In the genomic region with DNA sequence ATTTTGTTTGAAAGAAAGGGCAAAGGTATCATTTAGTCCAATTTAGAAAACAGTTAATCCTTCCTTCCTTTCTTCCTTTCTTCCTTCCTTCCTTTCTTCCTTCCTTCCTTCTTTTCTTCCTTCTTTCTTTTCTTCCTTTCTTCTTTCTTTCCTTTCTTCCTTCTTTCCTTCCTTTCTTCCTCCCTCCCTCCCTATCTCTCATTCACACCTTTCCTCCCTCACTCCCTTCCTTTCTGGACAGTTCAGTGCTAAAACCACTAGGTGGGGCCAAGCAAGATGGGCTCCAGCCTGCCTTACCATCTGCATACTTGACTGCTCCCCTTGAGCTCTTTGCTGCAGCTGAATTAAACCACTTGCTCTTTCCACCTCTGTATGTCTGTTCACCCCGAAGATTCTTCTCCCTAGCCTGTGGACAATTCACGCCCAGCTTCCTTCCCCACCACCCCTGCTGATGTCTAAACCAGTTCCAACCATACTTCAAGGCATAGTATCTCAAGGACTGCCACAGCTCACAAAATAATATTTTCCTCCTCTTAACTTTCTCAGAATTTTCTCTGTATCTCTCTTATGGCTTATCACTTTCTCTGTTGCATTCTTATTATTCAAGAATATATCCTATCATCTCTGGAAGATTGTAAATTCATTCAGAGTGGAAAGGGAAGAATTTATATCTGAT, we compare ENCODE assay signal across 8 cellular contexts.
DNase-seq lines count a peak whose midpoint lies in the region; ATAC-seq and TF ChIP-seq lines count a peak whose summit lies in the region.

No MANE protein-coding gene starts in this region.

- no peak overlapping the region for H3K4me2 ChIP-seq in mesendoderm (ENCODE audit: low read length)

- no peak for TF ChIP-seq CTCF in uterus (IDR thresholded peaks at IDR 0.05)

- no peaks in the 10 kb centered on the region for H3K9me3 ChIP-seq in uterus

- no peak overlapping the region for H3K18ac ChIP-seq in mesendoderm (ENCODE audit: low read length)

- POLR2A ChIA-PET in activated CD4-positive, alpha-beta memory T cell treated with anti-CD3 and anti-CD28 coated beads, Interleukin-2, amount 10 ng/mL, durations not matched to agents 7 days and 5 days (lab: Charles Lee): no interaction called here

- H2BK5ac ChIP-seq in mesendoderm (ENCODE audit: low read length): no peak overlapping the region

- no peak overlapping the region for H3K56ac ChIP-seq in mesendoderm (ENCODE audit: low read length)

- no peak overlapping the region for H3K27ac Mint-ChIP-seq in activated CD4-positive, alpha-beta memory T cell treated with anti-CD3 and anti-CD28 coated beads, Interleukin-2, amount 10 ng/mL, durations not matched to agents 7 days and 5 days

- no peak overlapping the region for H3K4me3 Mint-ChIP-seq in activated CD4-positive, alpha-beta memory T cell treated with anti-CD3 and anti-CD28 coated beads, Interleukin-2, amount 10 ng/mL, durations not matched to agents 7 days and 5 days

- H3K4me3 ChIP-seq in mesendoderm (ENCODE audit: low read length) (no peak overlapping the region), uterus (no peak overlapping the region)

- no peaks in the 10 kb centered on the region for H3K36me3 Mint-ChIP-seq in activated CD4-positive, alpha-beta memory T cell treated with anti-CD3 and anti-CD28 coated beads, Interleukin-2, amount 10 ng/mL, durations not matched to agents 7 days and 5 days (ENCODE audit: low read depth)

- no peak overlapping the region for H3K4ac ChIP-seq in mesendoderm (ENCODE audit: low read depth, low read length)

- intact Hi-C loops in left colon (cut with DNase I, micrococcal nuclease): no loop called here
- intact Hi-C loops in uterus (cut with DNase I; ENCODE audit: low total_unique reads): no loop called here

- H4K5ac ChIP-seq in mesendoderm (ENCODE audit: low read length): no peak overlapping the region

- no peaks in the 10 kb centered on the region for H3K36me3 ChIP-seq in mesendoderm (ENCODE audit: control insufficient read depth, insufficient read depth, low read length)
- H3K36me3 ChIP-seq in uterus: no peaks in the 10 kb centered on the region

- H3K27me3 ChIP-seq in mesendoderm (ENCODE audit: insufficient read depth, low read length, poor library complexity): no peaks in the 10 kb centered on the region
- H3K27me3 ChIP-seq in uterus: no peaks in the 10 kb centered on the region

- H3K79me2 ChIP-seq in mesendoderm (ENCODE audit: control insufficient read depth, insufficient read depth, low read length): no peaks in the 10 kb centered on the region

- H3K27ac ChIP-seq in mesendoderm (ENCODE audit: low read depth, low read length) (no peak overlapping the region), uterus (no peak overlapping the region)

- peaks cover 9% of the 10 kb centered on the region for H3K27me3 Mint-ChIP-seq in activated CD4-positive, alpha-beta memory T cell treated with anti-CD3 and anti-CD28 coated beads, Interleukin-2, amount 10 ng/mL, durations not matched to agents 7 days and 5 days

- no peaks in the 10 kb centered on the region for H3K4me1 ChIP-seq in mesendoderm (ENCODE audit: control insufficient read depth, low read depth, low read length)
- H3K4me1 ChIP-seq in uterus: no peaks in the 10 kb centered on the region

- DNase-seq in SIG-M5 treated with dmso at 0.1 percent for 504 hours (lab: John Stamatoyannopoulos, UW; ENCODE audit: unreplicated experiment) (peak; percentile 16), SIG-M5 (lab: John Stamatoyannopoulos, UW) (no peak), UCSD-AML1 (lab: John Stamatoyannopoulos, UW; ENCODE audit: unreplicated experiment) (peak; percentile 9), mesendoderm (peak; percentile 69), left colon (no peak), uterus (no peak)
- DNase-seq in activated CD4-positive, alpha-beta memory T cell treated with anti-CD3 and anti-CD28 coated beads, Interleukin-2, amount 10 ng/mL, durations not matched to agents 7 days and 5 days: no peak

- no peak for TF ChIP-seq POLR2A in uterus (IDR thresholded peaks at IDR 0.05)

- no peak overlapping the region for H4K8ac ChIP-seq in mesendoderm (ENCODE audit: low read depth, low read length)

- peaks cover 7% of the 10 kb centered on the region for H3K4me1 Mint-ChIP-seq in activated CD4-positive, alpha-beta memory T cell treated with anti-CD3 and anti-CD28 coated beads, Interleukin-2, amount 10 ng/mL, durations not matched to agents 7 days and 5 days

- peak; percentile 74 for ATAC-seq in HG03135 (IDR thresholded peaks at IDR 0.05; ENCODE audit: unreplicated experiment)
- ATAC-seq in left colon: no peak

- no peak overlapping the region for H3K23ac ChIP-seq in mesendoderm (ENCODE audit: low read length)

- no peak overlapping the region for H2AK5ac ChIP-seq in mesendoderm (ENCODE audit: low read length)

- H3K9me3 Mint-ChIP-seq in activated CD4-positive, alpha-beta memory T cell treated with anti-CD3 and anti-CD28 coated beads, Interleukin-2, amount 10 ng/mL, durations not matched to agents 7 days and 5 days: no peaks in the 10 kb centered on the region

- H2BK120ac ChIP-seq in mesendoderm (ENCODE audit: low read depth, low read length): no peak overlapping the region

- WGBS in mesendoderm (ENCODE audit: extremely low coverage, insufficient coverage, low lambda C conversion rate): no CpG with 5 or more reads among the region's 2 CpGs

- no peak overlapping the region for H3K9ac ChIP-seq in mesendoderm (ENCODE audit: low read length)

- H3K79me1 ChIP-seq in mesendoderm (ENCODE audit: low read length): no peaks in the 10 kb centered on the region

- H2BK15ac ChIP-seq in mesendoderm (replicated peaks; ENCODE audit: low read depth): no peak overlapping the region

- CTCF ChIA-PET in activated CD4-positive, alpha-beta memory T cell treated with anti-CD3 and anti-CD28 coated beads, Interleukin-2, amount 10 ng/mL, durations not matched to agents 7 days and 5 days (lab: Charles Lee): interaction anchor here (1.1 to 2.7 kb wide), 4 partner anchors 14 to 42 kb away, joined by 3 to 13 read pairs (median 4); no protein-coding TSS in a partner anchor

Comparison
In these comparisons a context has a peak if more than half of its experiments do, and no peak if none do; other contexts are left out.
1. DNase-seq: peak in SIG-M5 treated with dmso at 0.1 percent for 504 hours (single experiment), UCSD-AML1 (single experiment) and mesendoderm (single experiment); none in SIG-M5 (single experiment), left colon (0 of 2), uterus (0 of 2) and activated CD4-positive, alpha-beta memory T cell treated with anti-CD3 and anti-CD28 coated beads, Interleukin-2, amount 10 ng/mL, durations not matched to agents 7 days and 5 days (single experiment).